Comparison of ENCODE assay signal across 19 cellular contexts in genomic region chr3:186400677-186401076, GRCh38. TPM values are rescaled to one million over a fixed set of nuclear protein-coding genes. Genes with fewer than 3 reads are reported as not detected.
DNase-seq lines count a peak whose midpoint lies in the region; ATAC-seq lines count a peak whose summit lies in the region.
"Had no signal": no experiment of that assay in that cellular context is flagged by ENCODE, and none has a peak within 500 bp of the region (broad histone marks: within the 10 kb centered on the region; RNA-seq: fewer than 3 reads in every experiment).

No MANE protein-coding gene starts in this region.

- H2BK12ac ChIP-seq in mesenchymal stem cell (ENCODE audit: low read length in 2 of 2), result no peak overlapping the region

- no peak overlapping the region for H3K27ac Mint-ChIP-seq in activated T-cell treated with anti-CD3 and anti-CD28 coated beads, Interleukin-2, amount 50 U/mL, for 72 hours
- H3K27ac Mint-ChIP-seq: B cell had no signal

- no peak overlapping the region for H3K23ac ChIP-seq in mesenchymal stem cell (ENCODE audit: low read length in 2 of 2)

- H3K9ac ChIP-seq in mesenchymal stem cell (ENCODE audit: low read length), result no peak overlapping the region

- H3K27me3 ChIP-seq in mesenchymal stem cell (ENCODE audit: control insufficient read depth in 1 of 2, insufficient read depth in 1 of 2, low read length in 2 of 2), result peaks cover 22 to 52% of the 10 kb centered on the region in 2 experiments

- peak; percentile 83 for DNase-seq in COLO829 (ENCODE audit: low spot score)
- peak; percentile 17 for DNase-seq in HCEC 1CT
- peak; percentile 27 for DNase-seq in amniotic epithelial cell (ENCODE audit: low read depth)
- DNase-seq in mesenchymal stem cell, result peak; percentile 23
- DNase-seq in activated T-cell treated with anti-CD3 and anti-CD28 coated beads, Interleukin-2, amount 50 U/mL, for 72 hours, result no peak
- DNase-seq in KBM-7, result no peak
- DNase-seq in activated T-cell treated with anti-CD3 and anti-CD28 coated beads, Interleukin-2, amount 50 U/mL, for 1 hour, result no peak
- DNase-seq in activated CD8-positive, alpha-beta memory T cell treated with anti-CD3 and anti-CD28 coated beads, Interleukin-2, amount 50 U/mL, for 4 hours, result no peak
- DNase-seq: COR-L47, DMS 273 treated with DMSO at 0.1 percent for 48 hours, KG1, NCI-H1417 treated with DMSO at 0.1 percent for 48 hours, NCI-H1930, NCI-H446, OCI-M1, SHP77 treated with DMSO at 0.1 percent for 48 hours, T-helper 1 cell had no signal

- no peak overlapping the region for H3K14ac ChIP-seq in mesenchymal stem cell (ENCODE audit: low read length in 2 of 2)

- H2AK5ac ChIP-seq in mesenchymal stem cell (ENCODE audit: low read length, severe bottlenecking), result no peak overlapping the region

- no peaks in the 10 kb centered on the region for H3K79me1 ChIP-seq in mesenchymal stem cell (replicated peaks; ENCODE audit: low read length, poor library complexity, severe bottlenecking)

- H4K91ac ChIP-seq in mesenchymal stem cell (ENCODE audit: low read length), result no peak overlapping the region

- no peak for ATAC-seq in activated T-cell treated with anti-CD3 and anti-CD28 coated beads, Interleukin-2, amount 50 U/mL, for 72 hours (replicated peaks in 1 of 2)
- ATAC-seq: GM12878 had no signal

- no peak overlapping the region for H3K4ac ChIP-seq in mesenchymal stem cell (ENCODE audit: low read depth in 1 of 2, low read length in 2 of 2)

- H3K36me3 Mint-ChIP-seq in activated T-cell treated with anti-CD3 and anti-CD28 coated beads, Interleukin-2, amount 50 U/mL, for 72 hours (ENCODE audit: insufficient read depth in 2 of 2), result no peaks in the 10 kb centered on the region

- H3K27ac ChIP-seq in mesenchymal stem cell (ENCODE audit: low read length, poor library complexity, severe bottlenecking), result no peak overlapping the region

- H3K4me3 Mint-ChIP-seq in activated T-cell treated with anti-CD3 and anti-CD28 coated beads, Interleukin-2, amount 50 U/mL, for 72 hours, result no peak overlapping the region
- H3K4me3 Mint-ChIP-seq: B cell had no signal

- H3K4me1 Mint-ChIP-seq in activated T-cell treated with anti-CD3 and anti-CD28 coated beads, Interleukin-2, amount 50 U/mL, for 72 hours (ENCODE audit: low read depth), result no peaks in the 10 kb centered on the region
- H3K4me1 Mint-ChIP-seq: B cell had no signal

- H3K4me2 ChIP-seq in mesenchymal stem cell (ENCODE audit: low read length, poor library complexity, severe bottlenecking), result no peak overlapping the region

- H3K9me3 Mint-ChIP-seq in activated T-cell treated with anti-CD3 and anti-CD28 coated beads, Interleukin-2, amount 50 U/mL, for 72 hours, result no peaks in the 10 kb centered on the region

- no peak overlapping the region for H3K4me3 ChIP-seq in mesenchymal stem cell (ENCODE audit: insufficient read depth in 1 of 2, low read depth in 1 of 2, low read length in 2 of 2)
- H3K4me3 ChIP-seq: GM12878 had no signal

- H3K4me1 ChIP-seq in mesenchymal stem cell (ENCODE audit: control insufficient read depth, insufficient read depth, low read depth, low read length), result no peaks in the 10 kb centered on the region

- H2BK5ac ChIP-seq in mesenchymal stem cell (ENCODE audit: low read depth, low read length, poor library complexity, severe bottlenecking), result no peak overlapping the region

- no peaks in the 10 kb centered on the region for H3K36me3 ChIP-seq in mesenchymal stem cell (ENCODE audit: control insufficient read depth in 1 of 2, insufficient read depth in 2 of 2, low read depth in 1 of 2, low read length in 2 of 2)

- H4K8ac ChIP-seq in mesenchymal stem cell (ENCODE audit: low read length), result no peak overlapping the region

- in situ Hi-C loops in KBM-7 (cut with MboI; ENCODE audit: low pct_unique_long_range_greater_than_20kb, low sequenced_read_pairs), result no loop called here

- no peak overlapping the region for H2BK15ac ChIP-seq in mesenchymal stem cell (ENCODE audit: low read depth, poor library complexity, severe bottlenecking)

- no peak overlapping the region for H3K18ac ChIP-seq in mesenchymal stem cell (ENCODE audit: low read depth in 1 of 2, low read length in 2 of 2)

- peaks cover 4% of the 10 kb centered on the region for H3K9me3 ChIP-seq in mesenchymal stem cell (ENCODE audit: control insufficient read depth, low read length)

- H2BK120ac ChIP-seq in mesenchymal stem cell (ENCODE audit: low read depth, low read length), result no peak overlapping the region

- no peak overlapping the region for H2AFZ ChIP-seq in mesenchymal stem cell (ENCODE audit: low read depth, low read length)

- H3K27me3 Mint-ChIP-seq in activated T-cell treated with anti-CD3 and anti-CD28 coated beads, Interleukin-2, amount 50 U/mL, for 72 hours (ENCODE audit: low read depth), result peaks cover 25% of the 10 kb centered on the region
- H3K27me3 Mint-ChIP-seq: B cell had no signal

RNA-seq across cellular contexts. Expression of gene DGKG, which starts 38.6 kb away (rescaled TPM):
- polyA plus RNA-seq in mesenchymal stem cell (2013, experiment 1 of 2), result 2.3 TPM
- polyA plus RNA-seq in mesenchymal stem cell (2013, experiment 2 of 2), result 2.5 TPM
- 1 to 10 TPM in 1 of 2 donors, under 1 TPM in 1; 0.42 to 1.0 TPM for total RNA-seq in activated T-cell treated with anti-CD3 and anti-CD28 coated beads, Interleukin-2, amount 50 U/mL, for 72 hours

Comparison
In these comparisons a context has a peak if more than half of its experiments do, and no peak if none do; other contexts are left out.
1. DNase-seq: peak in COLO829 (single experiment), HCEC 1CT (single experiment), amniotic epithelial cell (single experiment) and mesenchymal stem cell (single experiment); none in activated T-cell treated with anti-CD3 and anti-CD28 coated beads, Interleukin-2, amount 50 U/mL, for 72 hours (0 of 2), KBM-7 (single experiment), activated T-cell treated with anti-CD3 and anti-CD28 coated beads, Interleukin-2, amount 50 U/mL, for 1 hour (single experiment) and activated CD8-positive, alpha-beta memory T cell treated with anti-CD3 and anti-CD28 coated beads, Interleukin-2, amount 50 U/mL, for 4 hours (single experiment).